10 cellular contexts compared by ENCODE assay signal in the genomic region with DNA sequence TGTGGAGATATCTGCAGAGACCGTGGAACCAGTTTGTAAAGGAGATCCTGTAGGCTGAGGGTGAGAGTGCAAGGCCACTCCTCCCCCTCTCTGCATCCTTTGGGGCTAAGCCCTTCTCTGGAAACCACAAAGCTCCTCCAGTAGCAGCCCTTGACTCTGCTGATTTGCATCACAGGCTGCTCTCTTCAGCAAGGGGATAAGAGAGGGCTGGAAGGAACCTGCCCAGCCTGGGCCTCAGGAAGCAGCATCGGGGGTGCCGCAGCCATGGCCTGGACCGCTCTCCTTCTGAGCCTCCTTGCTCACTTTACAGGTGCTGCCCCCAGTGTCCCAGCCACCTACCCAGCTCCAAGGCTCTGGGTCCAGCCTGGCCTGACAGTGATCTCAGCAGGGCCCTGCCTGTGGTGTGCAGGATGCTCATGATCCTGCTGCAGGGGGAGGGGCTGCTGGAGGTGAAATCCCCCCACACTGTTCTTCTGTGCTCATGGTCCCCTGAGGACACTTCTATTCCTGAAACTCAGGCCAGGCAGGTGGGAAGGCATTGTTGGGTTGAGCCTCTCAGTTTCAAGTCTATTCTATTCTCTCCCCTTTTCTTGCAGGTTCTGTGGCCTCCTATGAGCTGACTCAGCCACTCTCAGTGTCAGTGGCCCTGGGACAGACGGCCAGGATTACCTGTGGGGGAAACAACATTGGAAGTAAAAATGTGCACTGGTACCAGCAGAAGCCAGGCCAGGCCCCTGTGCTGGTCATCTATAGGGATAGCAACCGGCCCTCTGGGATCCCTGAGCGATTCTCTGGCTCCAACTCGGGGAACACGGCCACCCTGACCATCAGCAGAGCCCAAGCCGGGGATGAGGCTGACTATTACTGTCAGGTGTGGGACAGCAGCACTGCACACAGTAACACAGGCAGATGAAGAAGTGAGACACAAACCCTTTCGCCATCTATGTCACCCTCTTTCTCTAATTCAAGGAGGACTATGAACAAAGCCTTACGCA.
DNase-seq lines count a peak whose midpoint lies in the region; ATAC-seq, FAIRE-seq and TF ChIP-seq lines count a peak whose summit lies in the region.
"Had no signal": no experiment of that assay in that cellular context is flagged by ENCODE, and none has a peak within 500 bp of the region (broad histone marks: within the 10 kb centered on the region; RNA-seq: fewer than 3 reads in every experiment).

No MANE protein-coding gene starts in this region.

- WGBS in endodermal cell (ENCODE audit: insufficient coverage in 1 of 2, insufficient read length in 1 of 2), 2 experiments: 87 to 90% methylated on average over 9 to 12 of the region's 12 CpGs

- H3K27me3 Mint-ChIP-seq in immature natural killer cell (ENCODE audit: low read depth in 3 of 3): peaks cover 3 to 10% (median 4%) of the 10 kb centered on the region in 3 donors
- peaks cover 81% of the 10 kb centered on the region for H3K27me3 Mint-ChIP-seq in endodermal cell (ENCODE audit: insufficient read depth)

- H3K9me3 Mint-ChIP-seq in immature natural killer cell (no peaks in the 10 kb centered on the region), endodermal cell (no peaks in the 10 kb centered on the region)
- H3K9me3 Mint-ChIP-seq: mesothelial cell of epicardium had no signal

- H3K36me3 Mint-ChIP-seq in immature natural killer cell (peaks cover 0 to 16% (median 0%) of the 10 kb centered on the region in 3 donors), endodermal cell (ENCODE audit: low read depth) (no peaks in the 10 kb centered on the region)
- H3K36me3 Mint-ChIP-seq: mesothelial cell of epicardium had no signal

- H3K4me1 Mint-ChIP-seq in immature natural killer cell (peaks cover 97 to 99% of the 10 kb centered on the region in 2 donors), endodermal cell (no peaks in the 10 kb centered on the region)
- H3K4me1 Mint-ChIP-seq: mesothelial cell of epicardium had no signal

- H3K36me3 ChIP-seq in endodermal cell (ENCODE audit: control insufficient read depth, insufficient read depth, low read length): no peaks in the 10 kb centered on the region

- H3K4me3 ChIP-seq in GM12865 (ENCODE audit: low read depth, low read length) (no peak overlapping the region), endodermal cell (ENCODE audit: low read length) (no peak overlapping the region)

- H3K4me1 ChIP-seq in endodermal cell (ENCODE audit: control insufficient read depth, insufficient read depth, low read length): no peaks in the 10 kb centered on the region

- no peaks in the 10 kb centered on the region for H3K9me3 ChIP-seq in endodermal cell (ENCODE audit: control insufficient read depth, low read length)

- no peak for FAIRE-seq in urothelium cell line (lab: Jason Lieb, UNC)
- FAIRE-seq: endothelial cell of umbilical vein had no signal

- DNase-seq in GM12865 (ENCODE audit: low read depth): peak; percentile 79
- DNase-seq in NOMO-1 treated with DMSO at 0.1 percent for 48 hours (lab: John Stamatoyannopoulos, UW; ENCODE audit: unreplicated experiment): peak; percentile 85
- peak; percentile 52 to 68 (median 64) for DNase-seq in immature natural killer cell
- no peak for DNase-seq in sciatic nerve (ENCODE audit: low spot score)
- DNase-seq in substantia nigra (lab: John Stamatoyannopoulos, UW): no peak
- no peak for DNase-seq in endodermal cell
- DNase-seq in urothelium cell line (ENCODE audit: low spot score): no peak

- intact Hi-C loops in sciatic nerve (cut with DNase I): no loop called here

- ATAC-seq in GM21576 (IDR thresholded peaks at IDR 0.05; ENCODE audit: unreplicated experiment) (peak; percentile 71), sciatic nerve (no peak)

- H3K27ac Mint-ChIP-seq in immature natural killer cell (peak overlapping the region; percentile 90 to 99 (median 96)), endodermal cell (no peak overlapping the region)
- H3K27ac Mint-ChIP-seq: mesothelial cell of epicardium had no signal

- TF ChIP-seq CTCF in GM12865 (IDR thresholded peaks at IDR 0.05; ENCODE audit: insufficient read depth, low read depth, low read length, missing control alignments): no peak
- no peak for TF ChIP-seq CTCF in endodermal cell (conservative IDR thresholded peaks at IDR 0.05)

- peaks cover 23% of the 10 kb centered on the region for H3K27me3 ChIP-seq in endodermal cell (ENCODE audit: control insufficient read depth, insufficient read depth, low read length, poor library complexity, severe bottlenecking)

- H3K9ac ChIP-seq in endodermal cell (ENCODE audit: extremely low read depth, low read length, poor library complexity, severe bottlenecking): no peak overlapping the region

- peak overlapping the region; percentile 82 to 88 (median 84) for H3K4me3 Mint-ChIP-seq in immature natural killer cell
- H3K4me3 Mint-ChIP-seq in endodermal cell: no peak overlapping the region
- H3K4me3 Mint-ChIP-seq: mesothelial cell of epicardium had no signal

- H3K27ac ChIP-seq in substantia nigra (ENCODE audit: low read depth, low read length, poor library complexity, severe bottlenecking) (no peak overlapping the region), endodermal cell (ENCODE audit: low read depth, low read length) (no peak overlapping the region)

Comparison
In these comparisons a context has a peak if more than half of its experiments do, and no peak if none do; other contexts are left out.
1. DNase-seq: peak in GM12865 (single experiment), NOMO-1 treated with DMSO at 0.1 percent for 48 hours (single experiment) and immature natural killer cell (3 of 3); none in sciatic nerve (single experiment), substantia nigra (0 of 49), endodermal cell (single experiment) and urothelium cell line (single experiment).